ENCODE assay signal across 1 cellular context in genomic region chr22:17945851-17946690, GRCh38.
TF ChIP-seq lines count a peak whose summit lies in the region.

No MANE protein-coding gene starts in this region.

TF ChIP-seq in GM23338, 12 proteins besides CTCF, POLR2A, EP300 and RAD21 (continued from another document):
- TF ChIP-seq ZNF462 (CRISPR knock-in tag; IDR thresholded peaks at IDR 0.05) (no peak), STAT1 (IDR thresholded peaks at IDR 0.05; ENCODE audit: unreplicated experiment) (no peak)
